8 cellular contexts compared by ENCODE assay signal in the genomic region with DNA sequence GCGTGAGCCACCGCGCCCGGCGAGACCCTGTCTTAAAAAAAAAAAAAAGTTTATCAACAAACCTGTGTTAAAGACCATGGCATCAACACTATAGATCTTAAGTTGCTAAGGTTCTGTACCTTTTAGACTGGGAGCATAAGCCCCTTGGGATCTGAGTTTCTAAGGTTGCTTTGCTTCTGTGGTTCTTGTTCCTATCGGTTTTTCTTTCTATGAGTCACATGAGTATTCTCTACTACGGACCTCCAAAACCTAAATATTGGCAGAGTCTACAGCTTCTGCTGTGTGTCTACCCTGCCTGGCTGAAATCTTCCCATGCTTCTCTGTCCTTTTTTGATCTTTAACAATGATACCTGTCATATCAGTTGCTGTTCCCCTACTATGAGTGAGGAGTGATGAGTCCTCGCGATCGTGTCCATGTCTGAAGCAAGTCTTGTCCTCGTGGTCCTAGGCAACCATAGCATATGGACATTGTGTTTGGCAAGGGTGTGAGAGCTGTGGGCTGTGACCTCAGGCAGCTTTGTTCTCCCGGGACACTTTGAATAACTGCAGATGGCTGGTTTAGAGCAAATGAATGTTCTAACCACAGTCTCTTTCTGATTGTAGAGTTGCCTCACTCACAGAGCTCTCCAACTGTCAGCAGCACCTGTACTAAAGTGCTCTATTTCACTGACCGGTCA. TPM values are rescaled to one million over a fixed set of nuclear protein-coding genes. Genes with fewer than 3 reads are reported as not detected.
DNase-seq lines count a peak whose midpoint lies in the region; ATAC-seq and TF ChIP-seq lines count a peak whose summit lies in the region.

No MANE protein-coding gene starts in this region.

- CTCF ChIA-PET in Calu3 (lab: Charles Lee) = no interaction called here

- peaks cover 8% of the 10 kb centered on the region for H3K4me1 Mint-ChIP-seq in Calu3 (ENCODE audit: low read depth, unreplicated experiment)

- no peak for TF ChIP-seq CTCF in AG10803 (conservative IDR thresholded peaks at IDR 0.05; ENCODE audit: low read length)
- no peak for TF ChIP-seq CTCF in Calu3 (IDR thresholded peaks at IDR 0.05; ENCODE audit: unreplicated experiment)

- H3K9me3 Mint-ChIP-seq in Calu3 (ENCODE audit: low read depth, unreplicated experiment) = no peaks in the 10 kb centered on the region

- ATAC-seq in GM19463 (IDR thresholded peaks at IDR 0.05; ENCODE audit: unreplicated experiment) = peak; percentile 78
- peak; percentile 81 for ATAC-seq in HG03439 (IDR thresholded peaks at IDR 0.05; ENCODE audit: unreplicated experiment)

- no TSS peak for BruUV-seq in Calu3 (replicated peaks; lab: Mats Ljungman, UMichigan)

- no peak overlapping the region for H3K27ac Mint-ChIP-seq in Calu3 (ENCODE audit: unreplicated experiment)

- no peak overlapping the region for H3K4me3 ChIP-seq in AG10803 (ENCODE audit: low read length)

- H3K36me3 Mint-ChIP-seq in Calu3 (ENCODE audit: insufficient read depth, unreplicated experiment) = no peaks in the 10 kb centered on the region

- intact Hi-C loops in Calu3 (cut with micrococcal nuclease; ENCODE audit: unreplicated experiment) = no loop called here

- no peaks in the 10 kb centered on the region for H3K27me3 Mint-ChIP-seq in Calu3 (ENCODE audit: unreplicated experiment)

- H3K4me3 Mint-ChIP-seq in Calu3 (ENCODE audit: low read depth, unreplicated experiment) = no peak overlapping the region

- DNase-seq in AG10803 (ENCODE audit: low read depth) (peak; percentile 71), fibroblast of peridontal ligament (ENCODE audit: extremely low read depth) (peak; percentile 79), mesenteric fat pad (ENCODE audit: low spot score) (no peak), nucleus accumbens (lab: John Stamatoyannopoulos, UW) (no peak), Calu3 (no peak), amygdala (lab: John Stamatoyannopoulos, UW) (no peak)

RNA-seq across cellular contexts. Expression of gene DLAT, which starts 9.0 kb away (rescaled TPM):
- 77.7 TPM for total RNA-seq in mesenteric fat pad
- 25.4 and 27.4 TPM in 2 replicates for total RNA-seq in Calu3 (2022)

RNA-seq across cellular contexts. Expression of gene PIH1D2, which starts 57.6 kb away (rescaled TPM):
- total RNA-seq in mesenteric fat pad (1.5 TPM), Calu3 (2022) (1.6 and 2.2 TPM in 2 replicates)

RNA-seq across cellular contexts. Expression of gene NKAPD1, which starts 57.9 kb away (rescaled TPM):
- 13.6 TPM for total RNA-seq in mesenteric fat pad
- 13.0 and 14.7 TPM in 2 replicates for total RNA-seq in Calu3 (2022)

Comparison
In these comparisons a context has a peak if more than half of its experiments do, and no peak if none do; other contexts are left out.
1. DNase-seq: peak in AG10803 (single experiment) and fibroblast of peridontal ligament (single experiment); none in mesenteric fat pad (single experiment), nucleus accumbens (0 of 56), Calu3 (single experiment) and amygdala (0 of 56).